Comparison of ENCODE assay signal across 29 cellular contexts in genomic region chr17:70048020-70048419, GRCh38. TPM values are rescaled to one million over a fixed set of nuclear protein-coding genes. Genes with fewer than 3 reads are reported as not detected.
DNase-seq lines count a peak whose midpoint lies in the region; ATAC-seq, FAIRE-seq and TF ChIP-seq lines count a peak whose summit lies in the region.
"Had no signal": no experiment of that assay in that cellular context is flagged by ENCODE, and none has a peak within 500 bp of the region (broad histone marks: within the 10 kb centered on the region; RNA-seq: fewer than 3 reads in every experiment).

No MANE protein-coding gene starts in this region.

- no peak overlapping the region for H3K4me3 Mint-ChIP-seq in MCF 10A (ENCODE audit: unreplicated experiment)
- H3K4me3 Mint-ChIP-seq: CD14-positive monocyte; CD4-positive, alpha-beta memory T cell; CD4-positive, CD25-positive, alpha-beta regulatory T cell; CD8-positive, alpha-beta memory T cell had no signal

- FAIRE-seq in A549 (lab: Jason Lieb, UNC) (no peak), K562 (lab: Jason Lieb, UNC) (no peak)
- FAIRE-seq: GM12891, GM19239 had no signal

- H3K36me3 Mint-ChIP-seq in MCF 10A (ENCODE audit: insufficient read depth, unreplicated experiment): no peaks in the 10 kb centered on the region
- H3K36me3 Mint-ChIP-seq: CD14-positive monocyte; CD4-positive, alpha-beta memory T cell; CD4-positive, CD25-positive, alpha-beta regulatory T cell; CD8-positive, alpha-beta memory T cell had no signal

- H3K27ac ChIP-seq in mammary epithelial cell (ENCODE audit: insufficient read depth, low read depth, low read length) (no peak overlapping the region), A549 (no peak overlapping the region), K562 (ENCODE audit: extremely low read depth, low read depth, low read length) (no peak overlapping the region), parathyroid adenoma (no peak overlapping the region)
- H3K27ac ChIP-seq: 22Rv1, BLaER1 had no signal

- H3K27me3 ChIP-seq in mammary epithelial cell (ENCODE audit: insufficient read depth, low read length): no peaks in the 10 kb centered on the region
- no peaks in the 10 kb centered on the region for H3K27me3 ChIP-seq in K562 (ENCODE audit: control insufficient read depth in 2 of 2, insufficient read depth in 2 of 2, low read length in 2 of 2)
- no peaks in the 10 kb centered on the region for H3K27me3 ChIP-seq in parathyroid adenoma (ENCODE audit: control insufficient read depth, insufficient read depth, low read length)
- H3K27me3 ChIP-seq: BE2C, BLaER1 had no signal

- CTCF ChIA-PET in MCF 10A (lab: Yijun Ruan, JAX): no interaction called here
- CTCF ChIA-PET in mammary epithelial cell (lab: Charles Lee; ENCODE audit: low non-redundant PET): interaction anchor here (0.7 kb wide), 1 partner anchor 10 kb away, joined by 3 read pairs; no protein-coding TSS in a partner anchor
- CTCF ChIA-PET in A549 (lab: Yijun Ruan, JAX): interaction anchor here (0.7 to 1.8 kb wide), 2 partner anchors 17 to 41 kb away, joined by 3 to 4 read pairs; no protein-coding TSS in a partner anchor
- CTCF ChIA-PET in K562 (lab: Yijun Ruan, JAX; ENCODE audit: low intra/inter-chr PET ratio): no interaction called here

- H3K9me3 Mint-ChIP-seq in MCF 10A (ENCODE audit: unreplicated experiment): no peaks in the 10 kb centered on the region
- H3K9me3 Mint-ChIP-seq: CD4-positive, alpha-beta memory T cell had no signal

- H3K4me1 Mint-ChIP-seq in MCF 10A (ENCODE audit: insufficient read depth, unreplicated experiment): peaks cover 23% of the 10 kb centered on the region
- H3K4me1 Mint-ChIP-seq: CD14-positive monocyte; CD4-positive, alpha-beta memory T cell; CD4-positive, CD25-positive, alpha-beta regulatory T cell; CD8-positive, alpha-beta memory T cell had no signal

- no peak overlapping the region for H3K4me3 ChIP-seq in mammary epithelial cell (replicated peaks in 1 of 3; ENCODE audit: insufficient read depth in 1 of 3, low read depth in 2 of 3, low read length in 3 of 3)
- no peak overlapping the region for H3K4me3 ChIP-seq in A549
- H3K4me3 ChIP-seq in K562: no peak overlapping the region
- H3K4me3 ChIP-seq in parathyroid adenoma (ENCODE audit: low read depth, low read length): no peak overlapping the region
- H3K4me3 ChIP-seq: BLaER1 had no signal

- peak overlapping the region; percentile 51 for H3K27ac Mint-ChIP-seq in MCF 10A (ENCODE audit: low read depth, unreplicated experiment)
- H3K27ac Mint-ChIP-seq: CD14-positive monocyte; CD4-positive, alpha-beta memory T cell; CD4-positive, CD25-positive, alpha-beta regulatory T cell; CD8-positive, alpha-beta memory T cell had no signal

- no peak overlapping the region for H2AFZ ChIP-seq in mammary epithelial cell (ENCODE audit: low read depth, low read length)
- H2AFZ ChIP-seq in K562 (ENCODE audit: low read depth, low read length): no peak overlapping the region
- peak overlapping the region; percentile 48 for H2AFZ ChIP-seq in parathyroid adenoma

- peaks cover 7% of the 10 kb centered on the region for H3K4me1 ChIP-seq in mammary epithelial cell (ENCODE audit: insufficient read depth, low read length)
- H3K4me1 ChIP-seq in A549: peaks cover 9% of the 10 kb centered on the region; the same call in 2 of the 3 replicates
- H3K4me1 ChIP-seq in K562 (replicated peaks in 1 of 2; ENCODE audit: control insufficient read depth in 2 of 2, insufficient read depth in 2 of 2, low read length in 2 of 2): no peaks in the 10 kb centered on the region
- H3K4me1 ChIP-seq in parathyroid adenoma: peaks cover 34% of the 10 kb centered on the region
- H3K4me1 ChIP-seq: BE2C, BLaER1 had no signal

- TF ChIP-seq POLR2A in A549 (IDR thresholded peaks at IDR 0.05; ENCODE audit: low read length) (no peak), K562 (conservative IDR thresholded peaks at IDR 0.05) (no peak)

- in situ Hi-C loops in mammary epithelial cell (cut with MboI; ENCODE audit: low sequenced_read_pairs in 2 of 2) (no loop called here), K562 (cut with MboI) (no loop called here)

- H3K36me3 ChIP-seq in mammary epithelial cell (ENCODE audit: insufficient read depth, low read length): no peaks in the 10 kb centered on the region
- no peaks in the 10 kb centered on the region; the same call in 2 of the 3 replicates for H3K36me3 ChIP-seq in K562 (ENCODE audit: control insufficient read depth, insufficient read depth, low read length)
- no peaks in the 10 kb centered on the region for H3K36me3 ChIP-seq in parathyroid adenoma (ENCODE audit: control insufficient read depth, insufficient read depth, low read length)
- H3K36me3 ChIP-seq: BE2C, BLaER1 had no signal

- H3K9me3 ChIP-seq in mammary epithelial cell (replicated peaks; ENCODE audit: insufficient read depth, low read length) (no peaks in the 10 kb centered on the region), A549 (no peaks in the 10 kb centered on the region), K562 (replicated peaks; ENCODE audit: control insufficient read depth, insufficient read depth, low read depth, low read length) (no peaks in the 10 kb centered on the region), parathyroid adenoma (ENCODE audit: control insufficient read depth, low read length) (no peaks in the 10 kb centered on the region)
- H3K9me3 ChIP-seq: BE2C, BLaER1 had no signal

- no peak for TF ChIP-seq CTCF in MCF 10A (IDR thresholded peaks at IDR 0.05; ENCODE audit: unreplicated experiment)
- TF ChIP-seq CTCF in mammary epithelial cell (conservative IDR thresholded peaks at IDR 0.05 in 1 of 2, IDR thresholded peaks at IDR 0.05 in 1 of 2; ENCODE audit: extremely low read depth in 1 of 2, insufficient read depth in 1 of 2, low read depth in 1 of 2, low read length in 2 of 2): no peak
- TF ChIP-seq CTCF in A549 (IDR thresholded peaks at IDR 0.05): no peak
- TF ChIP-seq CTCF in K562 (IDR thresholded peaks at IDR 0.05 in 2 of 3, conservative IDR thresholded peaks at IDR 0.05 in 1 of 3; ENCODE audit: insufficient read depth in 2 of 3, low read depth in 1 of 3, low read length in 3 of 3): no peak
- TF ChIP-seq CTCF in parathyroid adenoma (IDR thresholded peaks at IDR 0.05): no peak

- intact Hi-C loops in MCF 10A (cut with micrococcal nuclease) (no loop called here), mammary epithelial cell (cut with micrococcal nuclease) (no loop called here), K562 (cut with micrococcal nuclease) (no loop called here)

- H3K9ac ChIP-seq in mammary epithelial cell (ENCODE audit: insufficient read depth, low read length) (no peak overlapping the region), K562 (ENCODE audit: insufficient read depth in 1 of 2, low read depth in 2 of 2, low read length in 2 of 2) (no peak overlapping the region), parathyroid adenoma (no peak overlapping the region)
- H3K9ac ChIP-seq: BLaER1 had no signal

- DNase-seq in MCF 10A (ENCODE audit: unreplicated experiment) (no peak), mammary epithelial cell (no peak), A549 (ENCODE audit: low read depth in 1 of 2, low spot score in 1 of 2) (no peak), K562 (ENCODE audit: extremely low read depth in 1 of 4, low spot score in 3 of 4) (no peak), activated gamma-delta T cell treated with Interleukin-2 at 50 U/mL for 16 hours (no peak)
- DNase-seq: ACHN; BE2C; C1 segment of cervical spinal cord; CD4-positive, alpha-beta memory T cell; CD4-positive, CD25-positive, alpha-beta regulatory T cell; CD8-positive, alpha-beta memory T cell; COR-L47; DMS 273 treated with DMSO at 0.1 percent for 48 hours; DMS153; DMS53; DMS79; DND-41; EL; GDM1 had no signal

- TF ChIP-seq EP300 in A549 (IDR thresholded peaks at IDR 0.05): no peak
- TF ChIP-seq EP300 in K562 (IDR thresholded peaks at IDR 0.05; ENCODE audit: low read length): no peak

- 88% methylated on average over 1 of the region's 1 CpG for WGBS in mammary epithelial cell (ENCODE audit: low coverage, missing lambda C conversion rate)
- 16% methylated on average over 1 of the region's 1 CpG for WGBS in A549 (ENCODE audit: missing lambda C conversion rate)
- WGBS in K562 (ENCODE audit: insufficient coverage, low coverage, missing lambda C conversion rate): 30% methylated on average over 1 of the region's 1 CpG

- no peaks in the 10 kb centered on the region for H3K27me3 Mint-ChIP-seq in MCF 10A (ENCODE audit: insufficient read depth, unreplicated experiment)
- H3K27me3 Mint-ChIP-seq: CD4-positive, CD25-positive, alpha-beta regulatory T cell had no signal

- ATAC-seq in A549: no peak
- no peak for ATAC-seq in K562
- ATAC-seq in HG03571 (IDR thresholded peaks at IDR 0.05; ENCODE audit: unreplicated experiment): no peak

- H4K20me1 ChIP-seq in mammary epithelial cell (ENCODE audit: insufficient read depth, low read length) (no peaks in the 10 kb centered on the region), K562 (replicated peaks; ENCODE audit: control insufficient read depth, insufficient read depth, low read length) (no peaks in the 10 kb centered on the region)
- H4K20me1 ChIP-seq: BLaER1 had no signal

- POLR2A ChIA-PET in MCF 10A (lab: Yijun Ruan, JAX): interaction anchor here (0.7 to 1.0 kb wide), 3 partner anchors 20 to 215 kb away, joined by 3 read pairs; no protein-coding TSS in a partner anchor
- POLR2A ChIA-PET in A549 (lab: Yijun Ruan, JAX): no interaction called here
- POLR2A ChIA-PET in K562 (lab: Yijun Ruan, JAX): no interaction called here

- dilution Hi-C loops in mammary epithelial cell (cut with HindIII; ENCODE audit: low sequenced_read_pairs): no loop called here

- no peaks in the 10 kb centered on the region for H3K9me1 ChIP-seq in K562 (ENCODE audit: control insufficient read depth, insufficient read depth, low read length)

- BruUV-seq in MCF 10A (replicated peaks; lab: Mats Ljungman, UMichigan): no TSS peak
- BruUV-seq in mammary epithelial cell (replicated peaks; lab: Mats Ljungman, UMichigan): no TSS peak
- no TSS peak for BruUV-seq in K562 (replicated peaks; lab: Mats Ljungman, UMichigan)

- no peaks in the 10 kb centered on the region for H3K79me2 ChIP-seq in mammary epithelial cell (ENCODE audit: insufficient read depth, low read length)
- no peaks in the 10 kb centered on the region for H3K79me2 ChIP-seq in K562 (ENCODE audit: control insufficient read depth, insufficient read depth, low read length)
- peaks cover 8% of the 10 kb centered on the region for H3K79me2 ChIP-seq in parathyroid adenoma

- TF ChIP-seq RAD21 in A549 (conservative IDR thresholded peaks at IDR 0.05 in 1 of 2, IDR thresholded peaks at IDR 0.05 in 1 of 2) (no peak), K562 (CRISPR knock-in tag; conservative IDR thresholded peaks at IDR 0.05 in 1 of 2, IDR thresholded peaks at IDR 0.05 in 1 of 2) (no peak)

- H3K4me2 ChIP-seq in mammary epithelial cell (ENCODE audit: insufficient read depth, low read depth, low read length) (no peak overlapping the region), A549 (peak overlapping the region; percentile 22; the same call in 2 of the 3 replicates), K562 (ENCODE audit: insufficient read depth, low read length) (no peak overlapping the region), parathyroid adenoma (ENCODE audit: low read length) (no peak overlapping the region)
- H3K4me2 ChIP-seq: BLaER1 had no signal

RNA-seq across cellular contexts. Expression of gene KCNJ16, which starts 27.0 kb away (rescaled TPM):
- total RNA-seq in MCF 10A (2022) (0.42 TPM in 1 of 2 replicates, not detected in the other), mammary epithelial cell (1 to 10 TPM in 1 of 2 donors, not detected in 1; 1.5 TPM), K562 (2014; rRNA removed) (0.04 TPM in 1 of 2 replicates, not detected in the other), K562 (2014; rRNA removed; fragmentation: Illumina TruSeq; extraction: Trizol) (0.06 and 0.07 TPM in 2 replicates), K562 (2015; rRNA removed; fragmentation: Illumina TruSeq; extraction: Trizol) (not detected in 2 replicates), K562 (2021) (0.04 TPM in 1 of 2 replicates, not detected in the other)
- polyA plus RNA-seq in mammary epithelial cell (0.03 TPM), A549 (2011; rRNA removed) (1.4 and 1.6 TPM in 2 replicates), A549 (2017; fragmentation: RNase III; extraction: RNeasy Plus Mini Kit Qiagen cat#74134 plus additional on column Dnase treatment) (0.59 to 0.87 TPM (median 0.84 TPM) in 3 replicates), K562 (2011; rRNA removed) (not detected in 2 replicates), K562 (2014; fragmentation: Illumina TruSeq; extraction: Trizol) (not detected in 2 replicates), K562 (2014; fragmentation: Nextera tagmentation; extraction: Ambion mirVana) (under 1 TPM; 0.28 to 0.75 TPM), K562 (2014; rRNA removed) (0.01 TPM in 1 of 2 replicates, not detected in the other)
- not detected for polyA minus RNA-seq in mammary epithelial cell
- 0.05 and 0.06 TPM in 2 replicates for polyA plus RNA-seq in A549 (2012; cell fraction: cytosol; rRNA removed)
- polyA plus RNA-seq in A549 (2012; cell fraction: nucleus; rRNA removed): 0.11 and 0.32 TPM in 2 replicates
- polyA minus RNA-seq in A549 (2011; rRNA and poly(A)+ RNA removed): 0.83 and 1.0 TPM in 2 replicates
- total RNA-seq in K562 (2011; cell fraction: chromatin; rRNA removed; ENCODE audit: low replicate concordance): 0.33 TPM in 1 of 2 replicates, not detected in the other
- total RNA-seq in K562 (2011; cell fraction: nucleolus; rRNA removed): not detected in 2 replicates
- 0.23 TPM in 1 of 2 replicates, not detected in the other for total RNA-seq in K562 (2011; cell fraction: nucleoplasm; rRNA removed)
- not detected in 2 replicates for polyA plus RNA-seq in K562 (2011; cell fraction: cytosol; rRNA removed)
- not detected in 2 replicates for polyA plus RNA-seq in K562 (2011; cell fraction: nucleus; rRNA removed)
- polyA plus RNA-seq in K562 (2012): 0.61 and 1.3 TPM in 2 replicates
- polyA minus RNA-seq in K562 (2011; rRNA and poly(A)+ RNA removed): not detected in 2 replicates
- polyA minus RNA-seq in K562 (2011; cell fraction: cytosol; rRNA and poly(A)+ RNA removed): not detected in 2 replicates
- polyA minus RNA-seq in K562 (2011; cell fraction: nucleus; rRNA and poly(A)+ RNA removed): not detected in 2 replicates
- total RNA-seq: A673; CD4-positive, alpha-beta memory T cell; CD4-positive, CD25-positive, alpha-beta regulatory T cell; CD8-positive, alpha-beta memory T cell; Daoy had no signal
- polyA plus RNA-seq: AG04450; CD14-positive monocyte; CD4-positive, alpha-beta memory T cell; CD4-positive, CD25-positive, alpha-beta regulatory T cell; CD8-positive, alpha-beta memory T cell had no signal

Comparison
In these comparisons a context has a peak if more than half of its experiments do, and no peak if none do; other contexts are left out.
1. CTCF ChIA-PET loops: an anchor here in mammary epithelial cell (0.7 kb wide) and A549 (0.7 to 1.8 kb wide); none called in MCF 10A and K562.